In the genomic region with DNA sequence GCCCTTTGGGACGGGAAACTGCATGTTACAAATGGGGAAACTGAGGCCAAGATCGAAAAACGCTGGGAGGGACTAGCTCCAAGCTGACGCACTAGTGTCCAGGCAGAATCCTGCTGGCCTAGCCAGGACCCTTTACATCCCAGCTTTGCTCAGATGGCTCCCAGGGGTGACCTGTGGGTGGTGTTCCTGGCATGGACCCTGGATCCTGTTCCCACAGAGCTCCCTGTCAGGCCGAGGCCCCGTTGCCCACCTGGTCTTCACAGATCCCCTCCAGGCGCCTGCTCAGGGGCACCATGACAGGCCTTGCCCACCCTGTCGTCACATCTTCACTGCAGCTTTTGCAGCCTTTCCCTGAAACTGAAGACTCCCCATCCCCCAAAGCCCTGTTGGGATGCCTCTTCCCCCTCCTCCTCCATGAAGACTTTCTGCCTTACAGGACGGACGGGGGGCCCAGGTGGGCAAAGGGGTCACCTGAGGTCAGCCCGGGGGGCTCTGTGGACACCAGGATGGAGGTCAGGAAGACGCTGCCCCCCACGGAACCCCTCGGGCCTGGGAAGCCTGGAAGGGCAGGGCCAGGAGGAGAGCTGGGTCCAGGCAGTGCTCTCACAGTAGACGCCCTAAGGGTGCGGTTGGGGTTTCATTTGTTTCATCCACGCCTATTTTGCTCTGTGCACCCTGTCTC, we compare ENCODE assay signal across 14 cellular contexts. TPM values are rescaled to one million over a fixed set of nuclear protein-coding genes. Genes with fewer than 3 reads are reported as not detected.
DNase-seq lines count a peak whose midpoint lies in the region; ATAC-seq and TF ChIP-seq lines count a peak whose summit lies in the region.
"Had no signal": no experiment of that assay in that cellular context is flagged by ENCODE, and none has a peak within 500 bp of the region (broad histone marks: within the 10 kb centered on the region; RNA-seq: fewer than 3 reads in every experiment).

No MANE protein-coding gene starts in this region.

- no peak overlapping the region for H3K23ac ChIP-seq in neuronal stem cell (ENCODE audit: low read depth, low read length, poor library complexity)

- H3K4me3 ChIP-seq in right cardiac atrium (ENCODE audit: low read length) (no peak overlapping the region), right atrium auricular region (no peak overlapping the region), neuronal stem cell (ENCODE audit: low read length in 2 of 2) (no peak overlapping the region), transverse colon (no peak overlapping the region)

- 62% methylated on average over 17 of the region's 17 CpGs for WGBS in right cardiac atrium
- WGBS in neuronal stem cell (ENCODE audit: extremely low coverage in 2 of 2, insufficient read length in 2 of 2, insufficient replicate concordance in 1 of 2), 2 donors = no CpG with 5 or more reads among the region's 17 CpGs
- WGBS in transverse colon (ENCODE audit: low coverage in 1 of 2), 2 donors = 58 to 62% methylated on average over 6 to 17 of the region's 17 CpGs

- TF ChIP-seq POLR2A in transverse colon (IDR thresholded peaks at IDR 0.05) = no peak

- no peak overlapping the region for H2BK12ac ChIP-seq in neuronal stem cell (ENCODE audit: low read length)

- peak in 2 of 3 donors; percentile 26 to 62 for DNase-seq in right cardiac atrium
- no peak for DNase-seq in right atrium auricular region (ENCODE audit: low spot score)
- DNase-seq in neuronal stem cell (ENCODE audit: low spot score) = no peak
- no peak for DNase-seq in transverse colon
- no peak for DNase-seq in foreskin melanocyte
- no peak for DNase-seq in putamen (ENCODE audit: low spot score)
- DNase-seq: cortex of kidney, NCI-H1105 treated with DMSO at 0.1 percent for 48 hours had no signal

- peak overlapping the region; percentile 49 for H2BK5ac ChIP-seq in neuronal stem cell (ENCODE audit: low read length)

- H3K9ac ChIP-seq in neuronal stem cell (ENCODE audit: low read depth, low read length, poor library complexity) = peak overlapping the region; percentile 12

- H2BK15ac ChIP-seq in neuronal stem cell (ENCODE audit: low read length) = no peak overlapping the region

- H2AK5ac ChIP-seq in neuronal stem cell (ENCODE audit: low read depth, low read length) = peak overlapping the region; percentile 68

- peak overlapping the region; percentile 78 for H2AFZ ChIP-seq in neuronal stem cell (ENCODE audit: low read length)

- H3K27ac ChIP-seq in right cardiac atrium (ENCODE audit: low read length) (no peak overlapping the region), right atrium auricular region (no peak overlapping the region), neuronal stem cell (replicated peaks; ENCODE audit: low read length) (no peak overlapping the region), transverse colon (no peak overlapping the region)

- H3K4ac ChIP-seq in neuronal stem cell (ENCODE audit: low read length) = no peak overlapping the region

- H4K91ac ChIP-seq in neuronal stem cell (ENCODE audit: low read depth, low read length, poor library complexity) = no peak overlapping the region

- no peaks in the 10 kb centered on the region for H3K4me1 ChIP-seq in right cardiac atrium (ENCODE audit: control insufficient read depth, insufficient read depth, low read length)
- H3K4me1 ChIP-seq in right atrium auricular region = peaks cover 0 to 16% of the 10 kb centered on the region in 2 donors
- H3K4me1 ChIP-seq in neuronal stem cell (ENCODE audit: control insufficient read depth in 2 of 2, insufficient read depth in 1 of 2, low read depth in 1 of 2, low read length in 2 of 2) = peaks cover 8 to 15% of the 10 kb centered on the region in 2 donors
- peaks cover 3 to 9% (median 7%) of the 10 kb centered on the region in 4 donors for H3K4me1 ChIP-seq in transverse colon

- H3K27me3 ChIP-seq in right cardiac atrium (ENCODE audit: control insufficient read depth, insufficient read depth) (no peaks in the 10 kb centered on the region), right atrium auricular region (no peaks in the 10 kb centered on the region), neuronal stem cell (ENCODE audit: control insufficient read depth in 3 of 3, insufficient read depth in 3 of 3, low read depth in 1 of 3, low read length in 3 of 3) (peaks cover 0 to 49% (median 13%) of the 10 kb centered on the region in 3 experiments), transverse colon (peaks cover 52% of the 10 kb centered on the region)

- no peak overlapping the region for H4K8ac ChIP-seq in neuronal stem cell (ENCODE audit: low read depth, low read length)

- peak overlapping the region; percentile 63 for H3K18ac ChIP-seq in neuronal stem cell (ENCODE audit: low read length)

- peak overlapping the region; percentile 54 for H2BK120ac ChIP-seq in neuronal stem cell (ENCODE audit: low read depth, low read length)

- TF ChIP-seq CTCF in right atrium auricular region (IDR thresholded peaks at IDR 0.05) (no peak), transverse colon (IDR thresholded peaks at IDR 0.05) (no peak)

- no peak overlapping the region for H3K14ac ChIP-seq in neuronal stem cell (ENCODE audit: low read length)

- no peak for TF ChIP-seq EP300 in transverse colon (IDR thresholded peaks at IDR 0.05; ENCODE audit: low read depth)

- peak overlapping the region; percentile 31 for H3K4me2 ChIP-seq in neuronal stem cell (ENCODE audit: insufficient read depth, low read length, poor library complexity, severe bottlenecking)

- no peaks in the 10 kb centered on the region for H3K36me3 ChIP-seq in right atrium auricular region
- H3K36me3 ChIP-seq in neuronal stem cell (replicated peaks in 1 of 2; ENCODE audit: control insufficient read depth in 2 of 2, insufficient read depth in 2 of 2, low read length in 2 of 2) = no peaks in the 10 kb centered on the region
- H3K36me3 ChIP-seq in transverse colon = no peaks in the 10 kb centered on the region

- in situ Hi-C loops in transverse colon (cut with MboI; ENCODE audit: low pct_ligation_motif_present in 1 of 4, low pct_unique_long_range_greater_than_20kb in 1 of 4, low sequenced_read_pairs in 3 of 4) = no loop called here

- intact Hi-C loops in right cardiac atrium (cut with DNase I) = no loop called here
- intact Hi-C loops in transverse colon (cut with DNase I; ENCODE audit: low total_unique reads) = no loop called here

- peaks cover 2% of the 10 kb centered on the region for H3K79me1 ChIP-seq in neuronal stem cell (ENCODE audit: low read depth, low read length)

- ATAC-seq in right cardiac atrium (peak; percentile 6 to 11), esophagus mucosa (peak; percentile 6), GM21825 (IDR thresholded peaks at IDR 0.05; ENCODE audit: unreplicated experiment) (no peak)

- H3K9me3 ChIP-seq in right cardiac atrium (ENCODE audit: control insufficient read depth, low read length) (no peaks in the 10 kb centered on the region), right atrium auricular region (no peaks in the 10 kb centered on the region), neuronal stem cell (replicated peaks in 1 of 2; ENCODE audit: control insufficient read depth in 2 of 2, insufficient read depth in 1 of 2, low read depth in 1 of 2, low read length in 2 of 2) (no peaks in the 10 kb centered on the region), transverse colon (no peaks in the 10 kb centered on the region)

RNA-seq across cellular contexts. Expression of a gene that starts 12.9 kb away (rescaled TPM):
- total RNA-seq in right cardiac atrium (10 to 100 TPM; 45.3 to 83.0 (median 66.9) TPM), right atrium auricular region (10 to 100 TPM; 41.8 to 43.7 TPM), esophagus mucosa (0.12 TPM), transverse colon (1 to 10 TPM in 3 of 4 donors, under 1 TPM in 1; 0.40 to 3.4 (median 2.9) TPM)
- polyA plus RNA-seq in right cardiac atrium = 45.7 TPM
- polyA plus RNA-seq in neuronal stem cell (2013, experiment 1 of 2) = 32.5 TPM
- polyA plus RNA-seq in neuronal stem cell (2013, experiment 2 of 2) = 33.9 TPM
- total RNA-seq: fibroblast of villous mesenchyme had no signal
- polyA plus RNA-seq: CD14-positive monocyte had no signal

RNA-seq across cellular contexts. Expression of a gene that starts 35.7 kb away (rescaled TPM):
- total RNA-seq in right cardiac atrium (not detected), right atrium auricular region (not detected), esophagus mucosa (not detected), transverse colon (1 to 10 TPM in 1 of 4 donors, under 1 TPM in 2, not detected in 1; 0.32 to 2.2 (median 0.82) TPM)
- polyA plus RNA-seq in right cardiac atrium = 0.14 TPM
- not detected for polyA plus RNA-seq in neuronal stem cell (2013, experiment 1 of 2)
- polyA plus RNA-seq in neuronal stem cell (2013, experiment 2 of 2) = not detected
- total RNA-seq: endothelial cell of umbilical vein, fibroblast of villous mesenchyme, urinary bladder had no signal
- polyA plus RNA-seq: CD14-positive monocyte, endothelial cell of umbilical vein had no signal

Comparison
In these comparisons a context has a peak if more than half of its experiments do, and no peak if none do; other contexts are left out.
1. DNase-seq: peak in right cardiac atrium (2 of 3); none in right atrium auricular region (single experiment), neuronal stem cell (single experiment), transverse colon (single experiment), foreskin melanocyte (single experiment) and putamen (single experiment).
2. RNA of a gene that starts 12.9 kb away (total RNA-seq): 45.3 to 83.0 TPM in right cardiac atrium and 41.8 to 43.7 TPM in right atrium auricular region; 0.40 to 3.4 TPM in transverse colon and 0.12 TPM in esophagus mucosa (single experiment); every median in the first group is over 4 times any median in the second.